Comparison of ENCODE assay signal across 9 cellular contexts in the genomic region with DNA sequence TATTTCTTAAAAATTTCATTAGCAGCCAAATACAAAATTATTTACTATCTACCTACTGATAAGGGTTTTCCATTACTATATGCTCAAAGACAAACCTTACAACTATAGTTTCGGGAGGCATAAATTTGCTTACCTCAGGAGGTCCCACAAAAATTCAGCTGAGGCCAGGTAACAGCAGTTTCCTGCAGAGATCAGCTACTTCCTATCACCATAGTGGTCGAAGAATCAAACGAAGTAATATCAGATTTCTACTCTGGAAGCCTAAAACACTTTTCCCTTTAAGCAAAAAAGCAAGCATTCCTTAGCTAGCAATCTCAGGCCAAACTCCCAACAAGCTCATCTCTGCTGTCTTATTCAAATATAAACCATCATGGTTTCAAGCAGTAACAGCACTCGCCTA. TPM values are rescaled to one million over a fixed set of nuclear protein-coding genes. Genes with fewer than 3 reads are reported as not detected.
DNase-seq lines count a peak whose midpoint lies in the region; ATAC-seq and TF ChIP-seq lines count a peak whose summit lies in the region.
"Had no signal": no experiment of that assay in that cellular context is flagged by ENCODE, and none has a peak within 500 bp of the region (broad histone marks: within the 10 kb centered on the region; RNA-seq: fewer than 3 reads in every experiment).

No MANE protein-coding gene starts in this region.

- peak overlapping the region; percentile 72 for H3K4me3 ChIP-seq in GM12865 (ENCODE audit: low read depth, low read length)
- peak overlapping the region; percentile 75 for H3K4me3 ChIP-seq in RWPE2 (ENCODE audit: severe bottlenecking)
- H3K4me3 ChIP-seq in psoas muscle, result peak overlapping the region; percentile 94

- H3K4me1 ChIP-seq in RWPE2 (ENCODE audit: insufficient read depth, poor library complexity, severe bottlenecking), result peaks cover 18% of the 10 kb centered on the region
- peaks cover 42% of the 10 kb centered on the region for H3K4me1 ChIP-seq in psoas muscle

- H3K27ac ChIP-seq in RWPE2 (ENCODE audit: poor library complexity, severe bottlenecking) (peak overlapping the region; percentile 3), psoas muscle (peak overlapping the region; percentile 47)

- H3K9me3 ChIP-seq in RWPE2 (ENCODE audit: severe bottlenecking) (no peaks in the 10 kb centered on the region), psoas muscle (no peaks in the 10 kb centered on the region)

- intact Hi-C loops in psoas muscle (cut with DNase I) (no loop called here), sciatic nerve (cut with DNase I) (no loop called here)

- DNase-seq in GM12865 (ENCODE audit: low read depth) (peak; percentile 32), RWPE2 (ENCODE audit: low spot score) (no peak), erythroblast (lab: John Stamatoyannopoulos, UW) (peak; percentile 24 to 52), psoas muscle (no peak), sciatic nerve (ENCODE audit: low spot score) (no peak), cerebellar nuclear complex (lab: John Stamatoyannopoulos, UW) (no peak)
- DNase-seq: NCI-H345 had no signal

- ATAC-seq in RWPE2 (ENCODE audit: low read depth), result no peak
- ATAC-seq in psoas muscle, result no peak
- no peak for ATAC-seq in sciatic nerve
- ATAC-seq in GM21423 (IDR thresholded peaks at IDR 0.05; ENCODE audit: unreplicated experiment), result no peak
- no peak for ATAC-seq in GM18498 (IDR thresholded peaks at IDR 0.05; ENCODE audit: unreplicated experiment)

- TF ChIP-seq POLR2A in erythroblast (IDR thresholded peaks at IDR 0.05; ENCODE audit: low read length), result no peak

- TF ChIP-seq CTCF in GM12865 (IDR thresholded peaks at IDR 0.05; ENCODE audit: insufficient read depth, low read depth, low read length, missing control alignments), result no peak
- no peak for TF ChIP-seq CTCF in RWPE2 (IDR thresholded peaks at IDR 0.05; ENCODE audit: poor library complexity, severe bottlenecking)
- no peak for TF ChIP-seq CTCF in psoas muscle (IDR thresholded peaks at IDR 0.05)

- 33 to 44% (median 36%) methylated on average over 4 of the region's 4 CpGs for WGBS in psoas muscle, 3 donors

- H3K27me3 ChIP-seq in RWPE2 (ENCODE audit: insufficient read depth, poor library complexity, severe bottlenecking) (no peaks in the 10 kb centered on the region), psoas muscle (ENCODE audit: insufficient read depth in 3 of 3, low read length in 2 of 3) (no peaks in the 10 kb centered on the region)

- H3K36me3 ChIP-seq in RWPE2 (ENCODE audit: low read depth), result peaks cover 27% of the 10 kb centered on the region
- no peaks in the 10 kb centered on the region for H3K36me3 ChIP-seq in psoas muscle (ENCODE audit: insufficient read depth in 1 of 2, low read depth in 1 of 2)

RNA-seq across cellular contexts. Expression of gene NAP1L4, which starts 3.1 kb away (rescaled TPM):
- 100 to 1,000 TPM; 143 to 153 (median 147) TPM for total RNA-seq in psoas muscle
- 100 to 1,000 TPM; 121 to 140 (median 139) TPM for polyA plus RNA-seq in psoas muscle
- total RNA-seq in sciatic nerve, result 173 TPM

RNA-seq across cellular contexts. Expression of gene PHLDA2, which starts 59.8 kb away (rescaled TPM):
- total RNA-seq in psoas muscle (1 to 10 TPM in 1 of 4 donors, under 1 TPM in 3; 0.49 to 1.1 (median 0.69) TPM), sciatic nerve (7.5 TPM)
- polyA plus RNA-seq in psoas muscle, result 1 to 10 TPM in 1 of 3 donors, under 1 TPM in 2; 0.87 to 7.3 (median 0.97) TPM

Comparison
In these comparisons a context has a peak if more than half of its experiments do, and no peak if none do; other contexts are left out.
1. DNase-seq: peak in GM12865 (single experiment) and erythroblast (2 of 2); none in RWPE2 (single experiment), psoas muscle (0 of 2), sciatic nerve (single experiment) and cerebellar nuclear complex (0 of 2).
2. Peak in every context shown above with its lines, with median percentiles within 50 percentile points of each other: H3K4me3 ChIP-seq.